26 cellular contexts compared by ENCODE assay signal in genomic region chr19:3767050-3767449, GRCh38. TPM values are rescaled to one million over a fixed set of nuclear protein-coding genes. Genes with fewer than 3 reads are reported as not detected.
DNase-seq lines count a peak whose midpoint lies in the region; ATAC-seq and TF ChIP-seq lines count a peak whose summit lies in the region.
"Had no signal": no experiment of that assay in that cellular context is flagged by ENCODE, and none has a peak within 500 bp of the region (broad histone marks: within the 10 kb centered on the region; RNA-seq: fewer than 3 reads in every experiment).

No MANE protein-coding gene starts in this region.

- H3K27me3 ChIP-seq in neuronal stem cell (ENCODE audit: control insufficient read depth in 3 of 3, insufficient read depth in 3 of 3, low read depth in 1 of 3, low read length in 3 of 3) (no peaks in the 10 kb centered on the region), mammary epithelial cell (ENCODE audit: insufficient read depth, low read length) (no peaks in the 10 kb centered on the region)
- H3K27me3 ChIP-seq: BLaER1 treated with 17β-estradiol and CSF1 and Interleukin-3, amounts not matched to agents 10 nM and 100 nM had no signal

- H3K4me1 ChIP-seq in neuronal stem cell (ENCODE audit: control insufficient read depth in 2 of 2, insufficient read depth in 1 of 2, low read depth in 1 of 2, low read length in 2 of 2) (peaks cover 0 to 6% of the 10 kb centered on the region in 2 donors), mammary epithelial cell (ENCODE audit: insufficient read depth, low read length) (peaks cover 5% of the 10 kb centered on the region)

- H2BK120ac ChIP-seq in neuronal stem cell (ENCODE audit: low read depth, low read length), result no peak overlapping the region

- dilution Hi-C loops in mammary epithelial cell (cut with HindIII; ENCODE audit: low sequenced_read_pairs), result no loop called here

- H4K8ac ChIP-seq in neuronal stem cell (ENCODE audit: low read depth, low read length), result no peak overlapping the region

- H3K4me3 ChIP-seq in neuronal stem cell (ENCODE audit: low read length in 2 of 2), result no peak overlapping the region
- no peak overlapping the region for H3K4me3 ChIP-seq in mammary epithelial cell (replicated peaks in 1 of 3; ENCODE audit: insufficient read depth in 1 of 3, low read depth in 2 of 3, low read length in 3 of 3)
- H3K4me3 ChIP-seq: BLaER1 treated with 17β-estradiol and CSF1 and Interleukin-3, amounts not matched to agents 10 nM and 100 nM; GM23338 had no signal

- POLR2A ChIA-PET in activated naive CD8-positive, alpha-beta T cell treated with anti-CD3 and anti-CD28 coated beads, Interleukin-2, amount 10 ng/mL, durations not matched to agents 7 days and 5 days (lab: Charles Lee), result interaction anchor here (0.6 to 2.0 kb wide), 2 partner anchors 45 to 221 kb away, joined by 4 to 5 read pairs; no protein-coding TSS in a partner anchor
- POLR2A ChIA-PET in activated CD4-positive, alpha-beta memory T cell treated with anti-CD3 and anti-CD28 coated beads for 36 hours (lab: Charles Lee), result no interaction called here

- intact Hi-C loops in activated CD4-positive, alpha-beta memory T cell treated with anti-CD3 and anti-CD28 coated beads for 36 hours (cut with micrococcal nuclease), result no loop called here
- intact Hi-C loops in mammary epithelial cell (cut with micrococcal nuclease), result no loop called here

- no peak overlapping the region for H3K4me3 Mint-ChIP-seq in T-helper 1 cell treated with Interleukin-12 subunit alpha and Interleukin-12 subunit beta and Interleukin-4 antibody, amounts not matched to agents 30 μg/mL and 1 μg/mL, for 36 hours
- peak overlapping the region; percentile 67 for H3K4me3 Mint-ChIP-seq in activated naive CD8-positive, alpha-beta T cell treated with anti-CD3 and anti-CD28 coated beads, Interleukin-2, amount 10 ng/mL, durations not matched to agents 7 days and 5 days
- no peak overlapping the region for H3K4me3 Mint-ChIP-seq in activated naive CD8-positive, alpha-beta T cell treated with anti-CD3 and anti-CD28 coated beads for 36 hours
- H3K4me3 Mint-ChIP-seq in activated CD4-positive, alpha-beta memory T cell treated with anti-CD3 and anti-CD28 coated beads for 36 hours, result no peak overlapping the region
- H3K4me3 Mint-ChIP-seq: CD8-positive, alpha-beta T cell; GM23338 had no signal

- H2BK15ac ChIP-seq in neuronal stem cell (ENCODE audit: low read length), result no peak overlapping the region

- H3K27ac Mint-ChIP-seq in T-helper 1 cell treated with Interleukin-12 subunit alpha and Interleukin-12 subunit beta and Interleukin-4 antibody, amounts not matched to agents 30 μg/mL and 1 μg/mL, for 36 hours, result peak overlapping the region; percentile 89
- H3K27ac Mint-ChIP-seq in activated naive CD8-positive, alpha-beta T cell treated with anti-CD3 and anti-CD28 coated beads, Interleukin-2, amount 10 ng/mL, durations not matched to agents 7 days and 5 days, result peak overlapping the region; percentile 85
- H3K27ac Mint-ChIP-seq in activated naive CD8-positive, alpha-beta T cell treated with anti-CD3 and anti-CD28 coated beads for 36 hours, result no peak overlapping the region
- H3K27ac Mint-ChIP-seq in activated CD4-positive, alpha-beta memory T cell treated with anti-CD3 and anti-CD28 coated beads for 36 hours, result peak overlapping the region; percentile 36
- H3K27ac Mint-ChIP-seq: CD8-positive, alpha-beta T cell; GM23338 had no signal

- in situ Hi-C loops in mammary epithelial cell (cut with MboI; ENCODE audit: low sequenced_read_pairs in 2 of 2), result no loop called here

- H3K79me1 ChIP-seq in neuronal stem cell (ENCODE audit: low read depth, low read length), result peaks cover 4% of the 10 kb centered on the region

- H3K27me3 Mint-ChIP-seq in T-helper 1 cell treated with Interleukin-12 subunit alpha and Interleukin-12 subunit beta and Interleukin-4 antibody, amounts not matched to agents 30 μg/mL and 1 μg/mL, for 36 hours (ENCODE audit: low read depth), result peaks cover 3% of the 10 kb centered on the region
- H3K27me3 Mint-ChIP-seq in activated naive CD8-positive, alpha-beta T cell treated with anti-CD3 and anti-CD28 coated beads, Interleukin-2, amount 10 ng/mL, durations not matched to agents 7 days and 5 days, result no peaks in the 10 kb centered on the region
- peaks cover 5% of the 10 kb centered on the region for H3K27me3 Mint-ChIP-seq in activated naive CD8-positive, alpha-beta T cell treated with anti-CD3 and anti-CD28 coated beads for 36 hours
- no peaks in the 10 kb centered on the region for H3K27me3 Mint-ChIP-seq in activated CD4-positive, alpha-beta memory T cell treated with anti-CD3 and anti-CD28 coated beads for 36 hours

- peaks cover 9 to 23% of the 10 kb centered on the region in 2 donors for H3K36me3 ChIP-seq in neuronal stem cell (replicated peaks in 1 of 2; ENCODE audit: control insufficient read depth in 2 of 2, insufficient read depth in 2 of 2, low read length in 2 of 2)
- peaks cover 2% of the 10 kb centered on the region for H3K36me3 ChIP-seq in mammary epithelial cell (ENCODE audit: insufficient read depth, low read length)

- peaks cover 9% of the 10 kb centered on the region for H3K79me2 ChIP-seq in mammary epithelial cell (ENCODE audit: insufficient read depth, low read length)

- H2BK12ac ChIP-seq in neuronal stem cell (ENCODE audit: low read length), result no peak overlapping the region

- ATAC-seq in activated naive CD8-positive, alpha-beta T cell treated with anti-CD3 and anti-CD28 coated beads, Interleukin-2, amount 10 ng/mL, durations not matched to agents 7 days and 5 days (ENCODE audit: low read depth), result no peak
- ATAC-seq in HG03097 (IDR thresholded peaks at IDR 0.05; ENCODE audit: low FRiP score, unreplicated experiment), result no peak
- ATAC-seq: CD8-positive, alpha-beta T cell; GM23338 had no signal

- BruUV-seq in mammary epithelial cell (replicated peaks; lab: Mats Ljungman, UMichigan), result no TSS peak

- H2BK5ac ChIP-seq in neuronal stem cell (ENCODE audit: low read length), result no peak overlapping the region

- no peaks in the 10 kb centered on the region for H3K9me3 Mint-ChIP-seq in T-helper 1 cell treated with Interleukin-12 subunit alpha and Interleukin-12 subunit beta and Interleukin-4 antibody, amounts not matched to agents 30 μg/mL and 1 μg/mL, for 36 hours
- H3K9me3 Mint-ChIP-seq in activated naive CD8-positive, alpha-beta T cell treated with anti-CD3 and anti-CD28 coated beads, Interleukin-2, amount 10 ng/mL, durations not matched to agents 7 days and 5 days, result peaks cover 1% of the 10 kb centered on the region
- H3K9me3 Mint-ChIP-seq in activated naive CD8-positive, alpha-beta T cell treated with anti-CD3 and anti-CD28 coated beads for 36 hours, result no peaks in the 10 kb centered on the region
- H3K9me3 Mint-ChIP-seq in activated CD4-positive, alpha-beta memory T cell treated with anti-CD3 and anti-CD28 coated beads for 36 hours, result no peaks in the 10 kb centered on the region
- H3K9me3 Mint-ChIP-seq: CD8-positive, alpha-beta T cell; GM23338 had no signal

- peaks cover 15% of the 10 kb centered on the region for H3K4me1 Mint-ChIP-seq in T-helper 1 cell treated with Interleukin-12 subunit alpha and Interleukin-12 subunit beta and Interleukin-4 antibody, amounts not matched to agents 30 μg/mL and 1 μg/mL, for 36 hours (ENCODE audit: low read depth)
- H3K4me1 Mint-ChIP-seq in activated naive CD8-positive, alpha-beta T cell treated with anti-CD3 and anti-CD28 coated beads, Interleukin-2, amount 10 ng/mL, durations not matched to agents 7 days and 5 days, result peaks cover 18% of the 10 kb centered on the region
- H3K4me1 Mint-ChIP-seq in activated naive CD8-positive, alpha-beta T cell treated with anti-CD3 and anti-CD28 coated beads for 36 hours, result peaks cover 16% of the 10 kb centered on the region
- H3K4me1 Mint-ChIP-seq in activated CD4-positive, alpha-beta memory T cell treated with anti-CD3 and anti-CD28 coated beads for 36 hours (ENCODE audit: low read depth), result peaks cover 15% of the 10 kb centered on the region

- CTCF ChIA-PET in activated CD4-positive, alpha-beta memory T cell treated with anti-CD3 and anti-CD28 coated beads for 36 hours (lab: Charles Lee), result interaction anchor here (1.8 kb wide), 1 partner anchor 55 kb away, joined by 5 read pairs; no protein-coding TSS in a partner anchor
- CTCF ChIA-PET in mammary epithelial cell (lab: Charles Lee; ENCODE audit: low non-redundant PET), result no interaction called here

- H3K9ac ChIP-seq in neuronal stem cell (ENCODE audit: low read depth, low read length, poor library complexity) (no peak overlapping the region), mammary epithelial cell (ENCODE audit: insufficient read depth, low read length) (no peak overlapping the region)

- H3K9me3 ChIP-seq in neuronal stem cell (replicated peaks in 1 of 2; ENCODE audit: control insufficient read depth in 2 of 2, insufficient read depth in 1 of 2, low read depth in 1 of 2, low read length in 2 of 2) (no peaks in the 10 kb centered on the region), mammary epithelial cell (replicated peaks; ENCODE audit: insufficient read depth, low read length) (no peaks in the 10 kb centered on the region)
- H3K9me3 ChIP-seq: BLaER1 treated with 17β-estradiol and CSF1 and Interleukin-3, amounts not matched to agents 10 nM and 100 nM had no signal

- DNase-seq in T-helper 1 cell (no peak), neuronal stem cell (ENCODE audit: low spot score) (no peak), mammary epithelial cell (no peak)
- no peak for DNase-seq in activated naive CD8-positive, alpha-beta T cell treated with anti-CD3 and anti-CD28 coated beads, Interleukin-2, amount 10 ng/mL, durations not matched to agents 7 days and 5 days
- DNase-seq in activated naive CD8-positive, alpha-beta T cell treated with anti-CD3 and anti-CD28 coated beads for 36 hours, result no peak
- DNase-seq in activated CD4-positive, alpha-beta memory T cell treated with anti-CD3 and anti-CD28 coated beads for 36 hours, result no peak
- DNase-seq: CD8-positive, alpha-beta T cell; DMS53; GDM1; HCEC 1CT; KBM-7; MM.1S; NCI-H1048; NCI-H1417 treated with DMSO at 0.1 percent for 48 hours; NCI-H187; NCI-H446; NCI-H526; OCI-M1; Right ventricle myocardium superior had no signal

- no peak overlapping the region for H2AFZ ChIP-seq in neuronal stem cell (ENCODE audit: low read length)
- H2AFZ ChIP-seq in mammary epithelial cell (ENCODE audit: low read depth, low read length), result no peak overlapping the region
- H2AFZ ChIP-seq: GM23338 had no signal

- H3K4me2 ChIP-seq in neuronal stem cell (ENCODE audit: insufficient read depth, low read length, poor library complexity, severe bottlenecking) (no peak overlapping the region), mammary epithelial cell (ENCODE audit: insufficient read depth, low read depth, low read length) (no peak overlapping the region)
- H3K4me2 ChIP-seq: GM23338 had no signal

- H3K23ac ChIP-seq in neuronal stem cell (ENCODE audit: low read depth, low read length, poor library complexity), result peak overlapping the region; percentile 85

- H3K27ac ChIP-seq in neuronal stem cell (replicated peaks; ENCODE audit: low read length), result no peak overlapping the region
- no peak overlapping the region for H3K27ac ChIP-seq in mammary epithelial cell (ENCODE audit: insufficient read depth, low read depth, low read length)
- H3K27ac ChIP-seq: 22Rv1, HL-60 had no signal

- no peak overlapping the region for H2AK5ac ChIP-seq in neuronal stem cell (ENCODE audit: low read depth, low read length)

- no CpG with 5 or more reads among the region's 23 CpGs for WGBS in neuronal stem cell (ENCODE audit: extremely low coverage in 2 of 2, insufficient read length in 2 of 2, insufficient replicate concordance in 1 of 2), 2 donors
- 90% methylated on average over 22 of the region's 23 CpGs for WGBS in mammary epithelial cell (ENCODE audit: low coverage, missing lambda C conversion rate)

- no peak overlapping the region for H3K18ac ChIP-seq in neuronal stem cell (ENCODE audit: low read length)

- TF ChIP-seq CTCF in mammary epithelial cell (conservative IDR thresholded peaks at IDR 0.05 in 1 of 2, IDR thresholded peaks at IDR 0.05 in 1 of 2; ENCODE audit: extremely low read depth in 1 of 2, insufficient read depth in 1 of 2, low read depth in 1 of 2, low read length in 2 of 2), result no peak

- H3K36me3 Mint-ChIP-seq in T-helper 1 cell treated with Interleukin-12 subunit alpha and Interleukin-12 subunit beta and Interleukin-4 antibody, amounts not matched to agents 30 μg/mL and 1 μg/mL, for 36 hours (ENCODE audit: low read depth), result peaks cover 17% of the 10 kb centered on the region
- H3K36me3 Mint-ChIP-seq in activated naive CD8-positive, alpha-beta T cell treated with anti-CD3 and anti-CD28 coated beads, Interleukin-2, amount 10 ng/mL, durations not matched to agents 7 days and 5 days, result peaks cover 13% of the 10 kb centered on the region
- H3K36me3 Mint-ChIP-seq in activated naive CD8-positive, alpha-beta T cell treated with anti-CD3 and anti-CD28 coated beads for 36 hours, result peaks cover 14% of the 10 kb centered on the region
- H3K36me3 Mint-ChIP-seq in activated CD4-positive, alpha-beta memory T cell treated with anti-CD3 and anti-CD28 coated beads for 36 hours, result peaks cover 16% of the 10 kb centered on the region

- no peak overlapping the region for H3K4ac ChIP-seq in neuronal stem cell (ENCODE audit: low read length)

- peak overlapping the region; percentile 56 for H3K14ac ChIP-seq in neuronal stem cell (ENCODE audit: low read length)

- H4K91ac ChIP-seq in neuronal stem cell (ENCODE audit: low read depth, low read length, poor library complexity), result no peak overlapping the region

- peaks cover 2% of the 10 kb centered on the region for H4K20me1 ChIP-seq in mammary epithelial cell (ENCODE audit: insufficient read depth, low read length)

RNA-seq across cellular contexts. Expression of gene MRPL54, which starts 4.6 kb away (rescaled TPM):
- total RNA-seq in activated naive CD8-positive, alpha-beta T cell treated with anti-CD3 and anti-CD28 coated beads, Interleukin-2, amount 10 ng/mL, durations not matched to agents 7 days and 5 days, result 10 to 100 TPM; 68.9 to 73.9 TPM
- total RNA-seq in activated naive CD8-positive, alpha-beta T cell treated with anti-CD3 and anti-CD28 coated beads for 36 hours, result 10 to 100 TPM; 76.9 to 81.5 TPM
- total RNA-seq in activated CD4-positive, alpha-beta memory T cell treated with anti-CD3 and anti-CD28 coated beads for 36 hours, result 10 to 100 TPM; 63.2 to 65.2 TPM
- 39.9 TPM for polyA plus RNA-seq in neuronal stem cell (2013, experiment 1 of 2)
- 40.6 TPM for polyA plus RNA-seq in neuronal stem cell (2013, experiment 2 of 2)
- 10 to 100 TPM; 23.7 to 48.2 TPM for total RNA-seq in mammary epithelial cell
- polyA plus RNA-seq in mammary epithelial cell, result 50.4 TPM
- 32.9 TPM for polyA minus RNA-seq in mammary epithelial cell

RNA-seq across cellular contexts. Expression of gene RAX2, which starts 5.0 kb away (rescaled TPM):
- not detected for total RNA-seq in activated naive CD8-positive, alpha-beta T cell treated with anti-CD3 and anti-CD28 coated beads, Interleukin-2, amount 10 ng/mL, durations not matched to agents 7 days and 5 days
- not detected for total RNA-seq in activated naive CD8-positive, alpha-beta T cell treated with anti-CD3 and anti-CD28 coated beads for 36 hours
- total RNA-seq in activated CD4-positive, alpha-beta memory T cell treated with anti-CD3 and anti-CD28 coated beads for 36 hours, result not detected
- 0.01 TPM for polyA plus RNA-seq in neuronal stem cell (2013, experiment 1 of 2)
- 0.03 TPM for polyA plus RNA-seq in neuronal stem cell (2013, experiment 2 of 2)
- total RNA-seq in mammary epithelial cell, result not detected
- polyA plus RNA-seq in mammary epithelial cell, result not detected
- polyA minus RNA-seq in mammary epithelial cell, result not detected
- total RNA-seq: CD8-positive, alpha-beta T cell; GM23338; HT-29; Right ventricle myocardium superior had no signal

RNA-seq across cellular contexts. Expression of gene APBA3, which starts 5.6 kb away (rescaled TPM):
- 10 to 100 TPM; 54.5 to 61.9 TPM for total RNA-seq in activated naive CD8-positive, alpha-beta T cell treated with anti-CD3 and anti-CD28 coated beads, Interleukin-2, amount 10 ng/mL, durations not matched to agents 7 days and 5 days
- 10 to 100 TPM; 21.4 to 21.9 TPM for total RNA-seq in activated naive CD8-positive, alpha-beta T cell treated with anti-CD3 and anti-CD28 coated beads for 36 hours
- total RNA-seq in activated CD4-positive, alpha-beta memory T cell treated with anti-CD3 and anti-CD28 coated beads for 36 hours, result 10 to 100 TPM; 38.2 to 41.8 TPM
- polyA plus RNA-seq in neuronal stem cell (2013, experiment 1 of 2), result 19.0 TPM
- polyA plus RNA-seq in neuronal stem cell (2013, experiment 2 of 2), result 17.8 TPM
- 10 to 100 TPM; 14.5 to 22.8 TPM for total RNA-seq in mammary epithelial cell
- polyA plus RNA-seq in mammary epithelial cell, result 5.7 TPM
- polyA minus RNA-seq in mammary epithelial cell, result 3.1 TPM

RNA-seq across cellular contexts. Expression of gene MATK, which starts 19.1 kb away (rescaled TPM):
- total RNA-seq in activated naive CD8-positive, alpha-beta T cell treated with anti-CD3 and anti-CD28 coated beads, Interleukin-2, amount 10 ng/mL, durations not matched to agents 7 days and 5 days, result 10 to 100 TPM; 29.4 to 31.8 TPM
- 10 to 100 TPM; 32.1 to 33.8 TPM for total RNA-seq in activated naive CD8-positive, alpha-beta T cell treated with anti-CD3 and anti-CD28 coated beads for 36 hours
- 10 to 100 TPM; 24.4 to 25.2 TPM for total RNA-seq in activated CD4-positive, alpha-beta memory T cell treated with anti-CD3 and anti-CD28 coated beads for 36 hours
- 1.4 TPM for polyA plus RNA-seq in neuronal stem cell (2013, experiment 1 of 2)
- 1.6 TPM for polyA plus RNA-seq in neuronal stem cell (2013, experiment 2 of 2)
- total RNA-seq in mammary epithelial cell, result not detected
- not detected for polyA plus RNA-seq in mammary epithelial cell
- polyA minus RNA-seq in mammary epithelial cell, result not detected

RNA-seq across cellular contexts. Expression of gene TJP3, which starts 58.9 kb away (rescaled TPM):
- 1 to 10 TPM; 5.2 to 7.6 TPM for total RNA-seq in activated naive CD8-positive, alpha-beta T cell treated with anti-CD3 and anti-CD28 coated beads, Interleukin-2, amount 10 ng/mL, durations not matched to agents 7 days and 5 days
- total RNA-seq in activated naive CD8-positive, alpha-beta T cell treated with anti-CD3 and anti-CD28 coated beads for 36 hours, result under 1 TPM; 0.24 to 0.39 TPM
- total RNA-seq in activated CD4-positive, alpha-beta memory T cell treated with anti-CD3 and anti-CD28 coated beads for 36 hours, result 1 to 10 TPM; 3.1 to 3.7 TPM
- 23.4 TPM for polyA plus RNA-seq in neuronal stem cell (2013, experiment 1 of 2)
- 21.0 TPM for polyA plus RNA-seq in neuronal stem cell (2013, experiment 2 of 2)
- under 1 TPM; 0.50 to 0.54 TPM for total RNA-seq in mammary epithelial cell
- polyA plus RNA-seq in mammary epithelial cell, result 0.48 TPM
- polyA minus RNA-seq in mammary epithelial cell, result 0.41 TPM
- total RNA-seq: Right ventricle myocardium superior had no signal
